In the genomic region with DNA sequence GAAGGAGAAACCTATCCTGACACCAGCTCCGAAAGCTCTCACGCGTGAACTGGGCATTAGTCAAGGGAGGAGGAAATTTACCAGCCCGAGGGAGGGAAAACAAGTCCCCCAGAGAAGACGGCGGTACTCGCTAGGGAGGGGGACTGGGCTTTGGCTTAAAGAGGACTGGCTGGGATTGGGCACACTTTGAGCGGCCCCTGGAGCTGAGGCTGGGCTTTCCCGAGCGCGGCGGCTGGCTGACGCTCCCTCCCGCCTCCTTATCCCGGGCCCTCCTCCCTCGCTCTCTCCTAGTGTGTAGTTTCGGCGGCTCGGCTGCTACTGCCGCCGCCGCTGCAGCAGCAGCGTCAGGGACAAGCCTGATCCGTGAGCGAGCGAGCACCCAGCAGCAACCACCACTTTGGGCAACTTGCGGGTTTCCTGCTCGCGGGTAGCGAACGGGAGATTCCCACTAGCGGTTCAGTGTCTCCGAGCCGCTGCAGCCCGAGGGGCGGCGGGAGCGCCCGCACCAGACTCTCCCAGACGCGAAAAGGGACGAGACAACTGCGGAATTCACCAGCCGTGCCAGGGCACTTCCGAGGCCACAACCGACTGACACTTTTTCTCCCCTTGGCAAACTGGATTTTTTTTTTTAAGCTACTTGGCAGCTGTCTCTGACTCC, we compare ENCODE assay signal across 8 cellular contexts. TPM values are rescaled to one million over a fixed set of nuclear protein-coding genes. Genes with fewer than 3 reads are reported as not detected.
DNase-seq lines count a peak whose midpoint lies in the region; ATAC-seq, FAIRE-seq and TF ChIP-seq lines count a peak whose summit lies in the region.

No MANE protein-coding gene starts in this region.

- FAIRE-seq in H54 (lab: Jason Lieb, UNC) (no peak), GM12891 (lab: Jason Lieb, UNC) (no peak)

- no peak for TF ChIP-seq EP300 in esophagus muscularis mucosa (IDR thresholded peaks at IDR 0.05)

- H3K36me3 ChIP-seq in BE2C (no peaks in the 10 kb centered on the region), esophagus muscularis mucosa (no peaks in the 10 kb centered on the region), mucosa of descending colon (ENCODE audit: low read depth) (no peaks in the 10 kb centered on the region)

- peak; percentile 63 for TF ChIP-seq POLR2A in H54 (IDR thresholded peaks at IDR 0.05; ENCODE audit: low read depth, low read length)
- TF ChIP-seq POLR2A in esophagus muscularis mucosa (IDR thresholded peaks at IDR 0.05; ENCODE audit: low read depth) = no peak
- TF ChIP-seq POLR2A in GM12891 (IDR thresholded peaks at IDR 0.05; ENCODE audit: low read depth, low read length) = no peak

- peaks cover 8% of the 10 kb centered on the region for H3K27me3 ChIP-seq in BE2C
- H3K27me3 ChIP-seq in esophagus muscularis mucosa = peaks cover 0 to 31% (median 0%) of the 10 kb centered on the region in 4 donors

- 0% methylated on average over 25 of the region's 46 CpGs for WGBS in esophagus muscularis mucosa

- intact Hi-C loops in esophagus muscularis mucosa (cut with DNase I) (loop anchor here (5.0 to 10.0 kb wide), 3 partner anchors 148 to 383 kb away; no protein-coding TSS in a partner anchor), mucosa of descending colon (cut with DNase I, micrococcal nuclease) (loop anchor here in 1 of 2 donors (10.0 kb wide), 1 partner anchor 955 kb away; no protein-coding TSS in a partner anchor)

- H3K4me3 ChIP-seq in BE2C (ENCODE audit: low read depth, low read length) (peak overlapping the region; percentile 75), esophagus muscularis mucosa (peak overlapping the region; percentile 66 to 84 (median 74)), mucosa of descending colon (no peak overlapping the region)

- ATAC-seq in mucosa of descending colon (peak; percentile 59), HG02973 (IDR thresholded peaks at IDR 0.05; ENCODE audit: unreplicated experiment) (no peak)

- H3K9me3 ChIP-seq in BE2C (no peaks in the 10 kb centered on the region), esophagus muscularis mucosa (peaks cover 0 to 5% (median 0%) of the 10 kb centered on the region in 4 donors), mucosa of descending colon (no peaks in the 10 kb centered on the region)

- no peak for TF ChIP-seq CTCF in BE2C (IDR thresholded peaks at IDR 0.05; ENCODE audit: low read depth, low read length)
- TF ChIP-seq CTCF in esophagus muscularis mucosa (IDR thresholded peaks at IDR 0.05) = no peak
- no peak for TF ChIP-seq CTCF in mucosa of descending colon (IDR thresholded peaks at IDR 0.05)

- peak overlapping the region; percentile 77 to 91 (median 84) for H3K27ac ChIP-seq in esophagus muscularis mucosa (replicated peaks in 1 of 4)

- H3K4me1 ChIP-seq in BE2C (no peaks in the 10 kb centered on the region), esophagus muscularis mucosa (peaks cover 16 to 46% (median 34%) of the 10 kb centered on the region in 4 donors), mucosa of descending colon (ENCODE audit: low read depth) (peaks cover 40% of the 10 kb centered on the region)

- DNase-seq in BE2C (peak; percentile 64), H54 (ENCODE audit: insufficient read length, low spot score) (no peak), SK-N-DZ (ENCODE audit: low spot score) (peak; percentile 67), esophagus muscularis mucosa (ENCODE audit: extremely low spot score) (no peak), mucosa of descending colon (peak; percentile 34 to 56 (median 51)), GM12891 (ENCODE audit: insufficient read length, low spot score) (no peak), T-helper 9 cell (no peak)

TF ChIP-seq in GM12891, 5 proteins besides CTCF, POLR2A, EP300 and RAD21:
- TF ChIP-seq POU2F2 (IDR thresholded peaks at IDR 0.05; ENCODE audit: low read depth, low read length) (no peak), POLR2AphosphoS5 (IDR thresholded peaks at IDR 0.05; ENCODE audit: low read depth, low read length) (no peak), TAF1 (IDR thresholded peaks at IDR 0.05; ENCODE audit: low read depth, low read length) (no peak), SPI1 (IDR thresholded peaks at IDR 0.05; ENCODE audit: low read depth, low read length) (no peak), PAX5 (IDR thresholded peaks at IDR 0.05; ENCODE audit: insufficient read depth, low read length, severe bottlenecking) (no peak)
TF ChIP-seq in GM12891: peak in this region for 0.

RNA-seq across cellular contexts. Expression of gene PCDH7, which starts 0.7 kb away (rescaled TPM):
- polyA plus RNA-seq in BE2C (2012; ENCODE audit: insufficient read depth, insufficient read length, low read depth) = 4.7 TPM
- polyA plus RNA-seq in SK-N-DZ (2014; cell fraction: cytosol; rRNA removed) = 4.1 and 4.5 TPM in 2 replicates
- polyA plus RNA-seq in SK-N-DZ (2014; cell fraction: nucleus; rRNA removed) = 2.9 TPM in 2 replicates
- total RNA-seq in esophagus muscularis mucosa = 100 to 1,000 TPM; 221 to 356 (median 299) TPM
- 100 to 1,000 TPM in 1 of 3 donors, 10 to 100 TPM in 1, 1 to 10 TPM in 1; 4.5 to 104 (median 10.6) TPM for total RNA-seq in mucosa of descending colon
- polyA plus RNA-seq in GM12891 (2012; ENCODE audit: low read depth, missing spikeins) = not detected

Comparison
In these comparisons a context has a peak if more than half of its experiments do, and no peak if none do; other contexts are left out.
1. DNase-seq: peak in BE2C (single experiment), SK-N-DZ (single experiment) and mucosa of descending colon (3 of 3); none in H54 (single experiment), esophagus muscularis mucosa (single experiment), GM12891 (single experiment) and T-helper 9 cell (single experiment).